ENCODE assay signal across 9 cellular contexts in the genomic region with DNA sequence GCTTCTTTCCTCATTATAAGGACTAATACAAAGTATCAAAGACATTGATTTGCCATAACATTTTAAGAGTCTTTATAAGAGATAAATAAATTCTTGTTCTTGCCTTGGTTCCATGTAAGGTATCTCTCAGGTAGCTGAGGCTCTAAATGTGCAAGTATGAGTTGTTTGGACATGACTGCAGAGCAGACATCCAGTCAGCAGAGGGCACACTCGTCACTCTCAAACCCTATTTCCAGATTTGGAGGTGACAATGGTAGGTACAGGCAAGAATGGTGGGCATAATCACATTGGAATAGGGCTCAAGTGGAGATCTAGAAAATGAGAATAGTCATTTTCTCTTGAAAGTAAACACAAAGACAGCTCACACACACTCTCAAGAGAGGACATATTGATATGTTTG.
DNase-seq lines count a peak whose midpoint lies in the region; ATAC-seq, FAIRE-seq and TF ChIP-seq lines count a peak whose summit lies in the region.
"Had no signal": no experiment of that assay in that cellular context is flagged by ENCODE, and none has a peak within 500 bp of the region (broad histone marks: within the 10 kb centered on the region; RNA-seq: fewer than 3 reads in every experiment).

No MANE protein-coding gene starts in this region.

- no peak for TF ChIP-seq POLR2A in GM12891 (IDR thresholded peaks at IDR 0.05; ENCODE audit: low read depth, low read length)
- no peak for TF ChIP-seq POLR2A in sigmoid colon (IDR thresholded peaks at IDR 0.05)
- TF ChIP-seq POLR2A in transverse colon (IDR thresholded peaks at IDR 0.05), result no peak

- H3K4me3 ChIP-seq in Panc1 (ENCODE audit: low read depth in 2 of 2, low read length in 2 of 2) (no peak overlapping the region), left lung (no peak overlapping the region), sigmoid colon (no peak overlapping the region), transverse colon (no peak overlapping the region)

- H3K27me3 ChIP-seq in Panc1 (ENCODE audit: control insufficient read depth, insufficient read depth, low read length) (no peaks in the 10 kb centered on the region), left lung (peaks cover 26 to 43% of the 10 kb centered on the region in 2 donors), sigmoid colon (peaks cover 19 to 32% (median 27%) of the 10 kb centered on the region in 3 donors), transverse colon (peaks cover 24% of the 10 kb centered on the region)

- H3K9me3 ChIP-seq in Panc1 (ENCODE audit: control insufficient read depth, insufficient read depth, low read depth, low read length) (no peaks in the 10 kb centered on the region), left lung (no peaks in the 10 kb centered on the region), sigmoid colon (no peaks in the 10 kb centered on the region), transverse colon (no peaks in the 10 kb centered on the region)

- intact Hi-C loops in Panc1 (cut with micrococcal nuclease; ENCODE audit: unreplicated experiment) (loop anchor here (5.0 kb wide), 1 partner anchor 490 kb away; no protein-coding TSS in a partner anchor), left lung (cut with DNase I) (no loop called here), sigmoid colon (cut with DNase I) (no loop called here), transverse colon (cut with DNase I; ENCODE audit: low total_unique reads) (no loop called here)

- FAIRE-seq in GM12891 (lab: Jason Lieb, UNC), result peak; percentile 43

- 3% methylated on average over 1 of the region's 1 CpG for WGBS in sigmoid colon, 2 donors
- 0% methylated on average over 1 of the region's 1 CpG; no CpG with 5 or more reads in 1 of the 2 donors for WGBS in transverse colon (ENCODE audit: low coverage in 1 of 2), 2 donors

- no peaks in the 10 kb centered on the region for H3K4me1 ChIP-seq in Panc1 (ENCODE audit: control insufficient read depth, insufficient read depth, low read length)
- H3K4me1 ChIP-seq in left lung, result peaks cover 0 to under 1% of the 10 kb centered on the region in 2 donors
- peaks cover 0 to 13% (median 7%) of the 10 kb centered on the region in 4 donors for H3K4me1 ChIP-seq in sigmoid colon
- peaks cover 0 to 4% (median 0%) of the 10 kb centered on the region in 4 donors for H3K4me1 ChIP-seq in transverse colon

- H3K27ac ChIP-seq in Panc1 (ENCODE audit: low read length), result no peak overlapping the region
- H3K27ac ChIP-seq in left lung, result no peak overlapping the region
- H3K27ac ChIP-seq in sigmoid colon, result no peak overlapping the region
- no peak overlapping the region for H3K27ac ChIP-seq in transverse colon

- in situ Hi-C loops in Panc1 (cut with HindIII; ENCODE audit: low pct_unique_long_range_greater_than_20kb, low sequenced_read_pairs) (no loop called here), transverse colon (cut with MboI; ENCODE audit: low pct_ligation_motif_present in 1 of 4, low pct_unique_long_range_greater_than_20kb in 1 of 4, low sequenced_read_pairs in 3 of 4) (no loop called here)

- ATAC-seq in HG03066 (IDR thresholded peaks at IDR 0.05; ENCODE audit: low read depth, unreplicated experiment) (peak; percentile 60), Panc1 (peak; percentile 60; the same call in 1 of the 2 replicates), left lung (peak; percentile 60), GM21576 (IDR thresholded peaks at IDR 0.05; ENCODE audit: unreplicated experiment) (no peak), HG03095 (IDR thresholded peaks at IDR 0.05; ENCODE audit: unreplicated experiment) (no peak)
- ATAC-seq: effector memory CD8-positive, alpha-beta T cell had no signal

- CTCF ChIA-PET in Panc1 (lab: Charles Lee), result interaction anchor here (0.5 kb wide), 1 partner anchor 33 kb away, joined by 3 read pairs; no protein-coding TSS in a partner anchor

- POLR2A ChIA-PET in Panc1 (lab: Charles Lee), result no interaction called here

- DNase-seq in GM12891 (ENCODE audit: insufficient read length, low spot score) (no peak), Panc1 (ENCODE audit: low read depth, low spot score) (peak; percentile 7), left lung (no peak), sigmoid colon (no peak), transverse colon (no peak)
- DNase-seq: effector memory CD8-positive, alpha-beta T cell had no signal

- H3K36me3 ChIP-seq in Panc1 (ENCODE audit: control insufficient read depth, insufficient read depth, low read length) (no peaks in the 10 kb centered on the region), left lung (no peaks in the 10 kb centered on the region), sigmoid colon (no peaks in the 10 kb centered on the region), transverse colon (no peaks in the 10 kb centered on the region)

- no peak for TF ChIP-seq EP300 in sigmoid colon (IDR thresholded peaks at IDR 0.05)
- TF ChIP-seq EP300 in transverse colon (IDR thresholded peaks at IDR 0.05; ENCODE audit: low read depth), result no peak

- no TSS peak for BruUV-seq in Panc1 (replicated peaks; lab: Mats Ljungman, UMichigan)

- TF ChIP-seq CTCF in Panc1 (IDR thresholded peaks at IDR 0.05) (peak; percentile 69), left lung (IDR thresholded peaks at IDR 0.05) (peak in 1 of 2 donors; percentile 12), sigmoid colon (IDR thresholded peaks at IDR 0.05) (peak in 1 of 4 experiments; percentile 17), transverse colon (IDR thresholded peaks at IDR 0.05) (no peak)

TF ChIP-seq in GM12891, 5 proteins besides CTCF, POLR2A, EP300 and RAD21:
- TF ChIP-seq TAF1 (IDR thresholded peaks at IDR 0.05; ENCODE audit: low read depth, low read length) (no peak), POLR2AphosphoS5 (IDR thresholded peaks at IDR 0.05; ENCODE audit: low read depth, low read length) (no peak), POU2F2 (IDR thresholded peaks at IDR 0.05; ENCODE audit: low read depth, low read length) (no peak), SPI1 (IDR thresholded peaks at IDR 0.05; ENCODE audit: low read depth, low read length) (no peak), PAX5 (IDR thresholded peaks at IDR 0.05; ENCODE audit: insufficient read depth, low read length, severe bottlenecking) (no peak)

Comparison
In these comparisons a context has a peak if more than half of its experiments do, and no peak if none do; other contexts are left out.
1. ATAC-seq: peak in HG03066 (single experiment), Panc1 (single experiment) and left lung (single experiment); none in GM21576 (single experiment) and HG03095 (single experiment).